In genomic region chr7:6636741-6637543, GRCh38 we compare ENCODE assay signal across 8 cellular contexts. TPM values are rescaled to one million over a fixed set of nuclear protein-coding genes. Genes with fewer than 3 reads are reported as not detected.
A peak's percentile ranks its signal among the peaks of the same experiment; 100 is the strongest.
DNase-seq lines count a peak whose midpoint lies in the region; ATAC-seq and TF ChIP-seq lines count a peak whose summit lies in the region.

Gene ZNF316, plus strand, starts transcription at chr7:6637318. Its CDS starts 5,092 bp downstream, at chr7:6642410.

- POLR2A ChIA-PET in AG04449 (lab: Yijun Ruan, JAX) = interaction anchor here (0.5 to 0.9 kb wide), 2 partner anchors 13 to 26 kb away, joined by 3 to 4 read pairs; no protein-coding TSS in a partner anchor

- DNase-seq in AG04449 (ENCODE audit: low read depth, low spot score) (no peak), RKO (ENCODE audit: low spot score) (peak; percentile 53), activated gamma-delta T cell (lab: John Stamatoyannopoulos, UW) (peak; percentile 45), germinal center (ENCODE audit: low spot score) (peak; percentile 88), nucleus accumbens (lab: John Stamatoyannopoulos, UW) (peak in 42 of 56 donors; percentile 14 to 78 (median 44)), testis (peak; percentile 61)

- WGBS in testis, 2 donors = 0 to 1% methylated on average over 9 to 43 of the region's 104 CpGs

- no peaks in the 10 kb centered on the region for H3K27me3 ChIP-seq in testis

- TF ChIP-seq CTCF in AG04449 (IDR thresholded peaks at IDR 0.05; ENCODE audit: insufficient read depth, low read length, missing control alignments) (no peak), testis (IDR thresholded peaks at IDR 0.05) (no peak)

- ATAC-seq in GM18520 (IDR thresholded peaks at IDR 0.05; ENCODE audit: unreplicated experiment) (peak; percentile 63), HG03045 (IDR thresholded peaks at IDR 0.05; ENCODE audit: unreplicated experiment) (peak; percentile 70)

- H3K4me1 ChIP-seq in testis = peaks cover 18% of the 10 kb centered on the region

- H3K4me3 ChIP-seq in AG04449 (ENCODE audit: low read depth, low read length) (peak within 1 kb of the TSS; percentile 69), testis (peak within 1 kb of the TSS; percentile 84 to 87)

- CTCF ChIA-PET in AG04449 (lab: Yijun Ruan, JAX) = interaction anchor here (0.7 kb wide), 1 partner anchor 46 kb away, joined by 3 read pairs; no protein-coding TSS in a partner anchor

- no peaks in the 10 kb centered on the region for H3K9me3 ChIP-seq in testis

- no peaks in the 10 kb centered on the region for H3K36me3 ChIP-seq in testis (ENCODE audit: low read depth, missing control alignments)

- peak within 1 kb of the TSS; percentile 78 to 89 for H3K27ac ChIP-seq in testis

- no peak for TF ChIP-seq POLR2A in testis (IDR thresholded peaks at IDR 0.05)

- intact Hi-C loops in testis (cut with DNase I; ENCODE audit: low total_unique reads) = no loop called here

RNA-seq across cellular contexts. Expression of gene ZNF316, which starts in this region (rescaled TPM):
- total RNA-seq in testis = 10 to 100 TPM; 46.6 to 50.9 TPM
- polyA plus RNA-seq in testis (ENCODE audit: insufficient read depth, low read depth, low replicate concordance) = 22.7 TPM
